ENCODE assay signal across 9 cellular contexts in the genomic region with DNA sequence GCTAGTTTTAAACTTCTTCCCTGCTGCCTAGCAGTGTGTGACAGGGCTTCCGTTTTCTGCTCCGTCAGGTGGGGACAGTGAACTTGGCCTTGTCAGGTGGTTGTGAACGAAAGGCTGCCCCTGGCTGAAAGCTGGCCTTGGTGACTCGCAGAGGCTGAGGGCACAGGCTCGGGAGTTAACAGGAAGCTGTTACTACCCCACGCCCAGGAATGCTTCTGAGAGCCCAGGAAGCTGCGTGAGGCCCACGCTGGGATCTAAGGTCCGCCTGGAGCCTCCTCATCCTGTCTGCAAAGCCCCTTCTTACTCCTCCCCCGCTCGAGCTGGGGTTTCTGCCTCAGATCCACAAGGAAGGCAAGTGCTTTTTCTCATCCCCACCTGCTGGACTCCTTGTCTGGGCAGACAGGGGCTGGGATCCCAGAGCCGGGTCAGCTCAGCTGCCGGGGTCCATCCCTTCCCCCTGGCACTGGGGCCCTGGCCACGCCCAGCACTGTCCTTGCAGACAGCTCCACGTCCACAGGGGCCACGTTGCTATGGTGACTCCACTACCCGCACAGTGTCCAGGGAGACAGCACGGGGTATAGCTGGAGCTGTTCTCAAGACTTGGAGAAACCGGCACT.
A peak's percentile ranks its signal among the peaks of the same experiment; 100 is the strongest.
DNase-seq lines count a peak whose midpoint lies in the region; ATAC-seq, FAIRE-seq and TF ChIP-seq lines count a peak whose summit lies in the region.
"Had no signal": no experiment of that assay in that cellular context is flagged by ENCODE, and none has a peak within 500 bp of the region (broad histone marks: within the 10 kb centered on the region; RNA-seq: fewer than 3 reads in every experiment).

No MANE protein-coding gene starts in this region.

- H3K4me3 ChIP-seq in ACC112 (ENCODE audit: low read depth, low read length) (peak overlapping the region; percentile 42; the same call in 1 of the 2 replicates), coronary artery (no peak overlapping the region)

- ATAC-seq in GM19438 (IDR thresholded peaks at IDR 0.05; ENCODE audit: low read depth, unreplicated experiment) (peak; percentile 54), HG03159 (IDR thresholded peaks at IDR 0.05; ENCODE audit: unreplicated experiment) (no peak)

- DNase-seq in RCC 7860 (ENCODE audit: low spot score) (peak; percentile 77), hepatic stellate cell (ENCODE audit: low spot score) (peak; percentile 73), activated T-cell treated with anti-CD3 and anti-CD28 coated beads for 4 hours (no peak), coronary artery (ENCODE audit: low spot score) (no peak)
- DNase-seq in activated CD4-positive, CD25-positive, alpha-beta regulatory T cell treated with anti-CD3 and anti-CD28 coated beads, Interleukin-2, amount 50 U/mL, for 72 hours, result no peak

- no peaks in the 10 kb centered on the region for H3K36me3 ChIP-seq in ACC112 (ENCODE audit: insufficient read depth, low read length)

- FAIRE-seq in RCC 7860 (lab: Jason Lieb, UNC), result no peak
- FAIRE-seq: frontal cortex had no signal

- H3K79me2 ChIP-seq in ACC112 (ENCODE audit: control insufficient read depth, insufficient read depth, low read length, unreplicated experiment), result no peaks in the 10 kb centered on the region

- no peak for TF ChIP-seq CTCF in coronary artery (IDR thresholded peaks at IDR 0.05)

- peak overlapping the region; percentile 65 for H3K27ac ChIP-seq in ACC112 (ENCODE audit: low read depth, low read length)
- no peak overlapping the region for H3K27ac ChIP-seq in coronary artery

- H3K4me1 ChIP-seq in ACC112 (ENCODE audit: control insufficient read depth, insufficient read depth, low read length, unreplicated experiment), result peaks cover 38% of the 10 kb centered on the region

- H3K27me3 ChIP-seq in ACC112 (ENCODE audit: insufficient read depth, low read length), result no peaks in the 10 kb centered on the region

- H2AFZ ChIP-seq in ACC112 (ENCODE audit: low read length, unreplicated experiment), result peak overlapping the region; percentile 73

Comparison
In these comparisons a context has a peak if more than half of its experiments do, and no peak if none do; other contexts are left out.
1. DNase-seq: peak in RCC 7860 (single experiment) and hepatic stellate cell (single experiment); none in activated T-cell treated with anti-CD3 and anti-CD28 coated beads for 4 hours (single experiment), coronary artery (single experiment) and activated CD4-positive, CD25-positive, alpha-beta regulatory T cell treated with anti-CD3 and anti-CD28 coated beads, Interleukin-2, amount 50 U/mL, for 72 hours (single experiment).